ENCODE assay signal across 1 cellular context in genomic region chr9:99257723-99258364, GRCh38.
TF ChIP-seq lines count a peak whose summit lies in the region.

No MANE protein-coding gene starts in this region.

TF ChIP-seq in H1, 55 proteins besides CTCF, POLR2A, EP300 and RAD21 (continued from another document):
- no peak for TF ChIP-seq ASH2L (IDR thresholded peaks at IDR 0.05; ENCODE audit: low read length)
- TF ChIP-seq RNF2 (IDR thresholded peaks at IDR 0.05; ENCODE audit: borderline replicate concordance, low read depth, low read length, missing control alignments, poor library complexity, severe bottlenecking), result no peak
- TF ChIP-seq TCF12 (IDR thresholded peaks at IDR 0.05; ENCODE audit: low read depth, low read length), result no peak
- no peak for TF ChIP-seq SRF (IDR thresholded peaks at IDR 0.05; ENCODE audit: low read depth, low read length)
- no peak for TF ChIP-seq FOSL1 (IDR thresholded peaks at IDR 0.05; ENCODE audit: insufficient read depth, low read depth, low read length)
- no peak for TF ChIP-seq USF2 (IDR thresholded peaks at IDR 0.05; ENCODE audit: low read length)
- no peak for TF ChIP-seq SP1 (IDR thresholded peaks at IDR 0.05; ENCODE audit: low read depth, low read length)
- no peak for TF ChIP-seq ATF2 (IDR thresholded peaks at IDR 0.05; ENCODE audit: low read length)
- TF ChIP-seq SP4 (IDR thresholded peaks at IDR 0.05; ENCODE audit: low read length), result no peak
- TF ChIP-seq CTBP2 (IDR thresholded peaks at IDR 0.05; ENCODE audit: borderline replicate concordance, insufficient read depth, insufficient read length, low read length), result no peak
- no peak for TF ChIP-seq SAP30 (IDR thresholded peaks at IDR 0.05; ENCODE audit: insufficient read depth, insufficient replicate concordance, low read length)
- TF ChIP-seq, protein P1, sequence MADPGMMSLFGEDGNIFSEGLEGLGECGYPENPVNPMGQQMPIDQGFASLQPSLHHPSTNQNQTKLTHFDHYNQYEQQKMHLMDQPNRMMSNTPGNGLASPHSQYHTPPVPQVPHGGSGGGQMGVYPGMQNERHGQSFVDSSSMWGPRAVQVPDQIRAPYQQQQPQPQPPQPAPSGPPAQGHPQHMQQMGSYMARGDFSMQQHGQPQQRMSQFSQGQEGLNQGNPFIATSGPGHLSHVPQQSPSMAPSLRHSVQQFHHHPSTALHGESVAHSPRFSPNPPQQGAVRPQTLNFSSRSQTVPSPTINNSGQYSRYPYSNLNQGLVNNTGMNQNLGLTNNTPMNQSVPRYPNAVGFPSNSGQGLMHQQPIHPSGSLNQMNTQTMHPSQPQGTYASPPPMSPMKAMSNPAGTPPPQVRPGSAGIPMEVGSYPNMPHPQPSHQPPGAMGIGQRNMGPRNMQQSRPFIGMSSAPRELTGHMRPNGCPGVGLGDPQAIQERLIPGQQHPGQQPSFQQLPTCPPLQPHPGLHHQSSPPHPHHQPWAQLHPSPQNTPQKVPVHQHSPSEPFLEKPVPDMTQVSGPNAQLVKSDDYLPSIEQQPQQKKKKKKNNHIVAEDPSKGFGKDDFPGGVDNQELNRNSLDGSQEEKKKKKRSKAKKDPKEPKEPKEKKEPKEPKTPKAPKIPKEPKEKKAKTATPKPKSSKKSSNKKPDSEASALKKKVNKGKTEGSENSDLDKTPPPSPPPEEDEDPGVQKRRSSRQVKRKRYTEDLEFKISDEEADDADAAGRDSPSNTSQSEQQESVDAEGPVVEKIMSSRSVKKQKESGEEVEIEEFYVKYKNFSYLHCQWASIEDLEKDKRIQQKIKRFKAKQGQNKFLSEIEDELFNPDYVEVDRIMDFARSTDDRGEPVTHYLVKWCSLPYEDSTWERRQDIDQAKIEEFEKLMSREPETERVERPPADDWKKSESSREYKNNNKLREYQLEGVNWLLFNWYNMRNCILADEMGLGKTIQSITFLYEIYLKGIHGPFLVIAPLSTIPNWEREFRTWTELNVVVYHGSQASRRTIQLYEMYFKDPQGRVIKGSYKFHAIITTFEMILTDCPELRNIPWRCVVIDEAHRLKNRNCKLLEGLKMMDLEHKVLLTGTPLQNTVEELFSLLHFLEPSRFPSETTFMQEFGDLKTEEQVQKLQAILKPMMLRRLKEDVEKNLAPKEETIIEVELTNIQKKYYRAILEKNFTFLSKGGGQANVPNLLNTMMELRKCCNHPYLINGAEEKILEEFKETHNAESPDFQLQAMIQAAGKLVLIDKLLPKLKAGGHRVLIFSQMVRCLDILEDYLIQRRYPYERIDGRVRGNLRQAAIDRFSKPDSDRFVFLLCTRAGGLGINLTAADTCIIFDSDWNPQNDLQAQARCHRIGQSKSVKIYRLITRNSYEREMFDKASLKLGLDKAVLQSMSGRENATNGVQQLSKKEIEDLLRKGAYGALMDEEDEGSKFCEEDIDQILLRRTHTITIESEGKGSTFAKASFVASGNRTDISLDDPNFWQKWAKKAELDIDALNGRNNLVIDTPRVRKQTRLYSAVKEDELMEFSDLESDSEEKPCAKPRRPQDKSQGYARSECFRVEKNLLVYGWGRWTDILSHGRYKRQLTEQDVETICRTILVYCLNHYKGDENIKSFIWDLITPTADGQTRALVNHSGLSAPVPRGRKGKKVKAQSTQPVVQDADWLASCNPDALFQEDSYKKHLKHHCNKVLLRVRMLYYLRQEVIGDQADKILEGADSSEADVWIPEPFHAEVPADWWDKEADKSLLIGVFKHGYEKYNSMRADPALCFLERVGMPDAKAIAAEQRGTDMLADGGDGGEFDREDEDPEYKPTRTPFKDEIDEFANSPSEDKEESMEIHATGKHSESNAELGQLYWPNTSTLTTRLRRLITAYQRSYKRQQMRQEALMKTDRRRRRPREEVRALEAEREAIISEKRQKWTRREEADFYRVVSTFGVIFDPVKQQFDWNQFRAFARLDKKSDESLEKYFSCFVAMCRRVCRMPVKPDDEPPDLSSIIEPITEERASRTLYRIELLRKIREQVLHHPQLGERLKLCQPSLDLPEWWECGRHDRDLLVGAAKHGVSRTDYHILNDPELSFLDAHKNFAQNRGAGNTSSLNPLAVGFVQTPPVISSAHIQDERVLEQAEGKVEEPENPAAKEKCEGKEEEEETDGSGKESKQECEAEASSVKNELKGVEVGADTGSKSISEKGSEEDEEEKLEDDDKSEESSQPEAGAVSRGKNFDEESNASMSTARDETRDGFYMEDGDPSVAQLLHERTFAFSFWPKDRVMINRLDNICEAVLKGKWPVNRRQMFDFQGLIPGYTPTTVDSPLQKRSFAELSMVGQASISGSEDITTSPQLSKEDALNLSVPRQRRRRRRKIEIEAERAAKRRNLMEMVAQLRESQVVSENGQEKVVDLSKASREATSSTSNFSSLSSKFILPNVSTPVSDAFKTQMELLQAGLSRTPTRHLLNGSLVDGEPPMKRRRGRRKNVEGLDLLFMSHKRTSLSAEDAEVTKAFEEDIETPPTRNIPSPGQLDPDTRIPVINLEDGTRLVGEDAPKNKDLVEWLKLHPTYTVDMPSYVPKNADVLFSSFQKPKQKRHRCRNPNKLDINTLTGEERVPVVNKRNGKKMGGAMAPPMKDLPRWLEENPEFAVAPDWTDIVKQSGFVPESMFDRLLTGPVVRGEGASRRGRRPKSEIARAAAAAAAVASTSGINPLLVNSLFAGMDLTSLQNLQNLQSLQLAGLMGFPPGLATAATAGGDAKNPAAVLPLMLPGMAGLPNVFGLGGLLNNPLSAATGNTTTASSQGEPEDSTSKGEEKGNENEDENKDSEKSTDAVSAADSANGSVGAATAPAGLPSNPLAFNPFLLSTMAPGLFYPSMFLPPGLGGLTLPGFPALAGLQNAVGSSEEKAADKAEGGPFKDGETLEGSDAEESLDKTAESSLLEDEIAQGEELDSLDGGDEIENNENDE (IDR thresholded peaks at IDR 0.05; ENCODE audit: insufficient replicate concordance, low read length), result no peak
TF ChIP-seq in H1: peak in this region for 0.
